21 cellular contexts compared by ENCODE assay signal in genomic region chr14:104316121-104316722, GRCh38.
A peak's percentile ranks its signal among the peaks of the same experiment; 100 is the strongest.
DNase-seq lines count a peak whose midpoint lies in the region; ATAC-seq, FAIRE-seq and TF ChIP-seq lines count a peak whose summit lies in the region.
"Had no signal": no experiment of that assay in that cellular context is flagged by ENCODE, and none has a peak within 500 bp of the region (broad histone marks: within the 10 kb centered on the region; RNA-seq: fewer than 3 reads in every experiment).

No MANE protein-coding gene starts in this region.

- H3K4me1 ChIP-seq in BLaER1, result peaks cover 43% of the 10 kb centered on the region
- H3K4me1 ChIP-seq in body of pancreas, result no peaks in the 10 kb centered on the region
- peaks cover 3% of the 10 kb centered on the region for H3K4me1 ChIP-seq in neural progenitor cell
- H3K4me1 ChIP-seq: HAP-1 had no signal

- H3K9me3 ChIP-seq in BLaER1 (peaks cover 3% of the 10 kb centered on the region), body of pancreas (no peaks in the 10 kb centered on the region), neural progenitor cell (ENCODE audit: low read depth) (no peaks in the 10 kb centered on the region)
- H3K9me3 ChIP-seq: HAP-1, upper lobe of right lung had no signal

- H3K79me2 ChIP-seq in neural progenitor cell (ENCODE audit: low read depth), result no peaks in the 10 kb centered on the region

- H3F3A ChIP-seq in neural progenitor cell (ENCODE audit: low read depth), result no peaks in the 10 kb centered on the region

- no peaks in the 10 kb centered on the region for H4K20me1 ChIP-seq in BLaER1
- H4K20me1 ChIP-seq in neural progenitor cell (ENCODE audit: low read depth), result no peaks in the 10 kb centered on the region

- WGBS in body of pancreas, 2 donors, result 86 to 94% methylated on average over 3 to 19 of the region's 20 CpGs

- no peak overlapping the region for H3K4me3 Mint-ChIP-seq in neural progenitor cell
- H3K4me3 Mint-ChIP-seq: activated CD4-positive, alpha-beta memory T cell treated with anti-CD3 and anti-CD28 coated beads for 36 hours; activated naive CD8-positive, alpha-beta T cell treated with anti-CD3 and anti-CD28 coated beads, Interleukin-2, amount 10 ng/mL, durations not matched to agents 7 days and 5 days; neural crest cell; stimulated activated naive CD8-positive, alpha-beta T cell treated with anti-CD3 and anti-CD28 coated beads, Interleukin-15, amount 100 ng/mL, for 72 hours had no signal

- intact Hi-C loops in body of pancreas (cut with DNase I), result no loop called here

- H2AFZ ChIP-seq in neural progenitor cell (replicated peaks), result no peak overlapping the region

- no peak for FAIRE-seq in HTR-8/SVneo (lab: Jason Lieb, UNC)

- H3K4me2 ChIP-seq in BLaER1, result peak overlapping the region; percentile 50
- H3K4me2 ChIP-seq in neural progenitor cell, result no peak overlapping the region

- TF ChIP-seq CTCF in body of pancreas (IDR thresholded peaks at IDR 0.05), result no peak
- no peak for TF ChIP-seq CTCF in neural progenitor cell (IDR thresholded peaks at IDR 0.05)

- H3K27ac ChIP-seq in BLaER1 (no peak overlapping the region), body of pancreas (no peak overlapping the region), neural progenitor cell (no peak overlapping the region)
- H3K27ac ChIP-seq: left ventricle myocardium inferior, upper lobe of right lung had no signal

- H3K27ac Mint-ChIP-seq in neural progenitor cell, result peak overlapping the region; percentile 29
- H3K27ac Mint-ChIP-seq: activated CD4-positive, alpha-beta memory T cell treated with anti-CD3 and anti-CD28 coated beads for 36 hours; activated naive CD8-positive, alpha-beta T cell treated with anti-CD3 and anti-CD28 coated beads, Interleukin-2, amount 10 ng/mL, durations not matched to agents 7 days and 5 days had no signal

- H3K9ac ChIP-seq in BLaER1, result no peak overlapping the region
- no peak overlapping the region for H3K9ac ChIP-seq in neural progenitor cell

- no peak for TF ChIP-seq POLR2A in body of pancreas (IDR thresholded peaks at IDR 0.05)

- H3K4me3 ChIP-seq in BLaER1, result no peak overlapping the region
- no peak overlapping the region for H3K4me3 ChIP-seq in body of pancreas
- no peak overlapping the region for H3K4me3 ChIP-seq in neural progenitor cell
- H3K4me3 ChIP-seq: HAP-1, left ventricle myocardium inferior, upper lobe of right lung had no signal

- H3K27me3 Mint-ChIP-seq in neural progenitor cell (ENCODE audit: insufficient read depth, low read depth), result peaks cover under 1% of the 10 kb centered on the region
- H3K27me3 Mint-ChIP-seq: stimulated activated naive CD8-positive, alpha-beta T cell treated with anti-CD3 and anti-CD28 coated beads, Interleukin-15, amount 100 ng/mL, for 72 hours had no signal

- H3K9me3 Mint-ChIP-seq in neural progenitor cell, result peaks cover 2% of the 10 kb centered on the region
- H3K9me3 Mint-ChIP-seq: activated naive CD8-positive, alpha-beta T cell treated with anti-CD3 and anti-CD28 coated beads, Interleukin-2, amount 10 ng/mL, durations not matched to agents 7 days and 5 days; stimulated activated naive CD8-positive, alpha-beta T cell treated with anti-CD3 and anti-CD28 coated beads, Interleukin-15, amount 100 ng/mL, for 72 hours had no signal

- no peak for ATAC-seq in body of pancreas
- no peak for ATAC-seq in HG03097 (IDR thresholded peaks at IDR 0.05; ENCODE audit: low FRiP score, unreplicated experiment)
- ATAC-seq: stimulated activated naive CD8-positive, alpha-beta T cell treated with anti-CD3 and anti-CD28 coated beads, Interleukin-15, amount 100 ng/mL, for 72 hours; upper lobe of right lung had no signal

- no peaks in the 10 kb centered on the region for H3K36me3 Mint-ChIP-seq in neural progenitor cell
- H3K36me3 Mint-ChIP-seq: activated CD4-positive, alpha-beta memory T cell treated with anti-CD3 and anti-CD28 coated beads for 36 hours; activated naive CD8-positive, alpha-beta T cell treated with anti-CD3 and anti-CD28 coated beads, Interleukin-2, amount 10 ng/mL, durations not matched to agents 7 days and 5 days had no signal

- DNase-seq in NCI-H1417 (lab: John Stamatoyannopoulos, UW), result peak in 2 of 3 experiments; percentile 75 to 79
- no peak for DNase-seq in NCI-H1417 treated with DMSO at 0.1 percent for 48 hours (lab: John Stamatoyannopoulos, UW)
- peak in 3 of 4 donors; percentile 1 to 4 (median 2) for DNase-seq in body of pancreas
- DNase-seq in neural progenitor cell (ENCODE audit: low spot score), result no peak
- no peak for DNase-seq in HTR-8/SVneo (ENCODE audit: insufficient read length, low spot score)
- no peak for DNase-seq in effector CD4-positive, alpha-beta T cell
- DNase-seq: 8988T; activated CD4-positive, alpha-beta memory T cell treated with anti-CD3 and anti-CD28 coated beads for 36 hours; activated naive CD8-positive, alpha-beta T cell treated with anti-CD3 and anti-CD28 coated beads, Interleukin-2, amount 10 ng/mL, durations not matched to agents 7 days and 5 days; COR-L47; left ventricle myocardium inferior; NCI-H1105 treated with DMSO at 0.1 percent for 48 hours; OCI-M1; SIG-M5; stimulated activated CD4-positive, alpha-beta T cell treated with anti-CD3 and anti-CD28 coated beads, Interleukin-4, amount 100 ng/mL, for 4 hours; upper lobe of right lung had no signal

- H3K36me3 ChIP-seq in BLaER1, result no peaks in the 10 kb centered on the region
- H3K36me3 ChIP-seq in body of pancreas (replicated peaks in 1 of 2; ENCODE audit: insufficient read depth in 1 of 2, low read depth in 2 of 2), result no peaks in the 10 kb centered on the region
- no peaks in the 10 kb centered on the region for H3K36me3 ChIP-seq in neural progenitor cell
- H3K36me3 ChIP-seq: HAP-1, left ventricle myocardium inferior, upper lobe of right lung had no signal

- no peaks in the 10 kb centered on the region; the same call in 1 of the 2 replicates for H3K27me3 ChIP-seq in BLaER1
- H3K27me3 ChIP-seq in body of pancreas, result peaks cover 0 to 4% of the 10 kb centered on the region in 2 donors
- H3K27me3 ChIP-seq in neural progenitor cell, result no peaks in the 10 kb centered on the region

- peaks cover 5% of the 10 kb centered on the region for H3K4me1 Mint-ChIP-seq in neural progenitor cell
- H3K4me1 Mint-ChIP-seq: activated naive CD8-positive, alpha-beta T cell treated with anti-CD3 and anti-CD28 coated beads, Interleukin-2, amount 10 ng/mL, durations not matched to agents 7 days and 5 days; neural crest cell; stimulated activated naive CD8-positive, alpha-beta T cell treated with anti-CD3 and anti-CD28 coated beads, Interleukin-15, amount 100 ng/mL, for 72 hours had no signal

Comparison
In these comparisons a context has a peak if more than half of its experiments do, and no peak if none do; other contexts are left out.
1. DNase-seq: peak in NCI-H1417 (2 of 3) and body of pancreas (3 of 4); none in NCI-H1417 treated with DMSO at 0.1 percent for 48 hours (single experiment), neural progenitor cell (single experiment), HTR-8/SVneo (single experiment) and effector CD4-positive, alpha-beta T cell (single experiment).